28 cellular contexts compared by ENCODE assay signal in the genomic region with DNA sequence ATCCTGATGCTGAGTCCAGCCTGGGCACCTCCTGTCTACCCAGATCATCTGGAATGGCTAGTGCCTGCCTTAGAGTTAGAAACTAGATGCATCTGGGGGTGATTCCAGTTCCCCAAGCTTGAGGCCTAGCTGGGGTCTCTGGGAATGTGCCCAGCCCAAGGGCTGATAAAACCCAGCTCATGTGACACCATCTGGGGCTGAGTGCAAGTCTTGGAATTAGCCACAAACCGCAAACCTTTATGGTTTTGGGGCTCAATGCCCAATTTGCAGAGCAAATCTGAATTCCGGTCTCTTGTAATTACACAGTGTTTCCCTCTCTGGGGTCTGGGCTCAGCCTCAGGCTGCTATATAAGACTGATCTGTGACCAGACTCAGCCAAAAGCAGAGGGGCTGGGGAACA. TPM values are rescaled to one million over a fixed set of nuclear protein-coding genes. Genes with fewer than 3 reads are reported as not detected.
DNase-seq lines count a peak whose midpoint lies in the region; TF ChIP-seq lines count a peak whose summit lies in the region.
"Had no signal": no experiment of that assay in that cellular context is flagged by ENCODE, and none has a peak within 500 bp of the region (broad histone marks: within the 10 kb centered on the region; RNA-seq: fewer than 3 reads in every experiment).

A gene (plus strand): TSS at position 377 of the 400 bp plus-strand sequence. CDS start 1,884 bp downstream, outside the sequence.

- no peaks in the 10 kb centered on the region for H3K4me1 ChIP-seq in neuronal stem cell (ENCODE audit: control insufficient read depth in 2 of 2, insufficient read depth in 1 of 2, low read depth in 1 of 2, low read length in 2 of 2)
- H3K4me1 ChIP-seq in neural progenitor cell: no peaks in the 10 kb centered on the region
- H3K4me1 ChIP-seq in smooth muscle cell (ENCODE audit: low read depth): no peaks in the 10 kb centered on the region
- H3K4me1 ChIP-seq: heart left ventricle had no signal

- no CpG with 5 or more reads among the region's 2 CpGs for WGBS in neuronal stem cell (ENCODE audit: extremely low coverage in 2 of 2, insufficient read length in 2 of 2, insufficient replicate concordance in 1 of 2), 2 donors
- 98% methylated on average over 2 of the region's 2 CpGs for WGBS in smooth muscle cell (ENCODE audit: low lambda C conversion rate)

- H3K36me3 ChIP-seq in MG63 (no peaks in the 10 kb centered on the region), neuronal stem cell (replicated peaks in 1 of 2; ENCODE audit: control insufficient read depth in 2 of 2, insufficient read depth in 2 of 2, low read length in 2 of 2) (no peaks in the 10 kb centered on the region), neural progenitor cell (no peaks in the 10 kb centered on the region), smooth muscle cell (ENCODE audit: low read depth) (no peaks in the 10 kb centered on the region)
- H3K36me3 ChIP-seq: heart left ventricle, thoracic aorta had no signal

- H3K27ac ChIP-seq in neuronal stem cell (replicated peaks; ENCODE audit: low read length) (no peak within 1 kb of the TSS), neural progenitor cell (no peak within 1 kb of the TSS), smooth muscle cell (ENCODE audit: low read depth) (no peak within 1 kb of the TSS)
- H3K27ac ChIP-seq: heart left ventricle, thoracic aorta had no signal

- H3K79me1 ChIP-seq in neuronal stem cell (ENCODE audit: low read depth, low read length): no peaks in the 10 kb centered on the region

- no peak within 1 kb of the TSS for H3K4me2 ChIP-seq in neuronal stem cell (ENCODE audit: insufficient read depth, low read length, poor library complexity, severe bottlenecking)
- no peak within 1 kb of the TSS for H3K4me2 ChIP-seq in neural progenitor cell
- no peak within 1 kb of the TSS for H3K4me2 ChIP-seq in smooth muscle cell

- no peaks in the 10 kb centered on the region for H4K20me1 ChIP-seq in neural progenitor cell (ENCODE audit: low read depth)
- H4K20me1 ChIP-seq in smooth muscle cell (ENCODE audit: low read depth): no peaks in the 10 kb centered on the region

- H3K9me3 ChIP-seq in MG63 (no peaks in the 10 kb centered on the region), neuronal stem cell (replicated peaks in 1 of 2; ENCODE audit: control insufficient read depth in 2 of 2, insufficient read depth in 1 of 2, low read depth in 1 of 2, low read length in 2 of 2) (no peaks in the 10 kb centered on the region), neural progenitor cell (ENCODE audit: low read depth) (no peaks in the 10 kb centered on the region), smooth muscle cell (replicated peaks; ENCODE audit: low read depth) (no peaks in the 10 kb centered on the region)
- H3K9me3 ChIP-seq: heart left ventricle, thoracic aorta had no signal

- H3K4me3 ChIP-seq in MG63: no peak within 1 kb of the TSS
- H3K4me3 ChIP-seq in choroid plexus epithelial cell (ENCODE audit: low read depth, low read length): no peak within 1 kb of the TSS
- no peak within 1 kb of the TSS for H3K4me3 ChIP-seq in neuronal stem cell (ENCODE audit: low read length in 2 of 2)
- H3K4me3 ChIP-seq in neural progenitor cell: no peak within 1 kb of the TSS
- H3K4me3 ChIP-seq in smooth muscle cell: no peak within 1 kb of the TSS
- H3K4me3 ChIP-seq: heart left ventricle, thoracic aorta had no signal

- no peak within 1 kb of the TSS for H4K8ac ChIP-seq in neuronal stem cell (ENCODE audit: low read depth, low read length)

- H3F3A ChIP-seq in neural progenitor cell (ENCODE audit: low read depth): no peaks in the 10 kb centered on the region
- no peaks in the 10 kb centered on the region for H3F3A ChIP-seq in smooth muscle cell (ENCODE audit: low read depth)

- no peak within 1 kb of the TSS for H3K14ac ChIP-seq in neuronal stem cell (ENCODE audit: low read length)

- no peak for TF ChIP-seq CTCF in choroid plexus epithelial cell (conservative IDR thresholded peaks at IDR 0.05; ENCODE audit: low read depth, low read length)
- TF ChIP-seq CTCF in neural progenitor cell (IDR thresholded peaks at IDR 0.05): no peak
- TF ChIP-seq CTCF in smooth muscle cell (IDR thresholded peaks at IDR 0.05; ENCODE audit: borderline replicate concordance, insufficient read depth, poor library complexity, severe bottlenecking): no peak

- H3K79me2 ChIP-seq in neural progenitor cell (ENCODE audit: low read depth): no peaks in the 10 kb centered on the region
- H3K79me2 ChIP-seq in smooth muscle cell (ENCODE audit: low read depth): no peaks in the 10 kb centered on the region

- H2BK120ac ChIP-seq in neuronal stem cell (ENCODE audit: low read depth, low read length): no peak within 1 kb of the TSS

- H2AK5ac ChIP-seq in neuronal stem cell (ENCODE audit: low read depth, low read length): peak within 1 kb of the TSS; percentile 19

- peak; percentile 76 for DNase-seq in Daoy (ENCODE audit: low read depth)
- DNase-seq in MG63: peak; percentile 19
- DNase-seq in choroid plexus epithelial cell (ENCODE audit: low read depth): peak; percentile 7
- DNase-seq in neuronal stem cell (ENCODE audit: low spot score): no peak
- no peak for DNase-seq in iPS-NIHi7 (ENCODE audit: extremely low spot score)
- no peak for DNase-seq in activated CD4-positive, alpha-beta T cell treated with anti-CD3 and anti-CD28 coated beads, Interleukin-2, amount 10 ng/mL, durations not matched to agents 7 days and 5 days
- no peak for DNase-seq in neural progenitor cell (ENCODE audit: low spot score)
- DNase-seq in smooth muscle cell (lab: John Stamatoyannopoulos, UW; ENCODE audit: unreplicated experiment): no peak
- DNase-seq: ACHN; activated naive CD4-positive, alpha-beta T cell treated with Interleukin-2 at 50 U/mL for 16 hours; activated T-cell treated with anti-CD3 and anti-CD28 coated beads, Interleukin-2, amount 50 U/mL, for 4 hours; amniotic stem cell; heart left ventricle; left cardiac atrium; NCI-H1436; NCI-H510A; stimulated activated CD4-positive, alpha-beta T cell treated with anti-CD3 and anti-CD28 coated beads, Interleukin-4, amount 100 ng/mL, for 1 hour; T-helper 2 cell had no signal

- H3K36me3 Mint-ChIP-seq in activated CD4-positive, alpha-beta T cell treated with anti-CD3 and anti-CD28 coated beads, Interleukin-2, amount 10 ng/mL, durations not matched to agents 7 days and 5 days (ENCODE audit: low read depth): no peaks in the 10 kb centered on the region
- no peaks in the 10 kb centered on the region for H3K36me3 Mint-ChIP-seq in neural progenitor cell
- H3K36me3 Mint-ChIP-seq: CD14-positive monocyte; IgD-negative memory B cell; memory B cell; stimulated activated memory B cell treated with anti-CD40 and anti-IgM and Interleukin-4, amounts not matched to agents 10 μg/mL and 1 μg/mL and 100 μg/mL, for 72 hours had no signal

- H3K4ac ChIP-seq in neuronal stem cell (ENCODE audit: low read length): no peak within 1 kb of the TSS

- POLR2A ChIA-PET in activated CD4-positive, alpha-beta T cell treated with anti-CD3 and anti-CD28 coated beads, Interleukin-2, amount 10 ng/mL, durations not matched to agents 7 days and 5 days (lab: Charles Lee): no interaction called here

- H3K18ac ChIP-seq in neuronal stem cell (ENCODE audit: low read length): peak within 1 kb of the TSS; percentile 25

- H4K91ac ChIP-seq in neuronal stem cell (ENCODE audit: low read depth, low read length, poor library complexity): no peak within 1 kb of the TSS

- no peaks in the 10 kb centered on the region for H3K9me3 Mint-ChIP-seq in activated CD4-positive, alpha-beta T cell treated with anti-CD3 and anti-CD28 coated beads, Interleukin-2, amount 10 ng/mL, durations not matched to agents 7 days and 5 days
- H3K9me3 Mint-ChIP-seq in neural progenitor cell: no peaks in the 10 kb centered on the region
- H3K9me3 Mint-ChIP-seq: activated T-cell treated with anti-CD3 and anti-CD28 coated beads, Interleukin-2, amount 50 U/mL, for 4 hours; CD14-positive monocyte had no signal

- H3K9ac ChIP-seq in neuronal stem cell (ENCODE audit: low read depth, low read length, poor library complexity): no peak within 1 kb of the TSS
- H3K9ac ChIP-seq in neural progenitor cell: no peak within 1 kb of the TSS
- H3K9ac ChIP-seq in smooth muscle cell (ENCODE audit: low read depth): no peak within 1 kb of the TSS

- no peaks in the 10 kb centered on the region for H3K4me1 Mint-ChIP-seq in activated CD4-positive, alpha-beta T cell treated with anti-CD3 and anti-CD28 coated beads, Interleukin-2, amount 10 ng/mL, durations not matched to agents 7 days and 5 days
- H3K4me1 Mint-ChIP-seq in neural progenitor cell: no peaks in the 10 kb centered on the region
- H3K4me1 Mint-ChIP-seq: stimulated activated memory B cell treated with anti-CD40 and anti-IgM and Interleukin-4, amounts not matched to agents 10 μg/mL and 1 μg/mL and 100 μg/mL, for 72 hours had no signal

- no peak within 1 kb of the TSS for H3K4me3 Mint-ChIP-seq in activated CD4-positive, alpha-beta T cell treated with anti-CD3 and anti-CD28 coated beads, Interleukin-2, amount 10 ng/mL, durations not matched to agents 7 days and 5 days
- H3K4me3 Mint-ChIP-seq in neural progenitor cell: no peak within 1 kb of the TSS
- H3K4me3 Mint-ChIP-seq: activated T-cell treated with anti-CD3 and anti-CD28 coated beads, Interleukin-2, amount 50 U/mL, for 4 hours; CD14-positive monocyte; IgD-negative memory B cell; memory B cell; stimulated activated memory B cell treated with anti-CD40 and anti-IgM and Interleukin-4, amounts not matched to agents 10 μg/mL and 1 μg/mL and 100 μg/mL, for 72 hours had no signal

- H2BK15ac ChIP-seq in neuronal stem cell (ENCODE audit: low read length): no peak within 1 kb of the TSS

- no peak within 1 kb of the TSS for H2BK5ac ChIP-seq in neuronal stem cell (ENCODE audit: low read length)

- H3K27me3 ChIP-seq in MG63: no peaks in the 10 kb centered on the region; the same call in 1 of the 2 replicates
- H3K27me3 ChIP-seq in neuronal stem cell (ENCODE audit: control insufficient read depth in 3 of 3, insufficient read depth in 3 of 3, low read depth in 1 of 3, low read length in 3 of 3): no peaks in the 10 kb centered on the region
- no peaks in the 10 kb centered on the region for H3K27me3 ChIP-seq in neural progenitor cell
- no peaks in the 10 kb centered on the region for H3K27me3 ChIP-seq in smooth muscle cell (ENCODE audit: low read depth)

- H3K27ac Mint-ChIP-seq in activated CD4-positive, alpha-beta T cell treated with anti-CD3 and anti-CD28 coated beads, Interleukin-2, amount 10 ng/mL, durations not matched to agents 7 days and 5 days: no peak within 1 kb of the TSS
- no peak within 1 kb of the TSS for H3K27ac Mint-ChIP-seq in neural progenitor cell
- H3K27ac Mint-ChIP-seq: memory B cell; stimulated activated memory B cell treated with anti-CD40 and anti-IgM and Interleukin-4, amounts not matched to agents 10 μg/mL and 1 μg/mL and 100 μg/mL, for 72 hours had no signal

- H3K23ac ChIP-seq in neuronal stem cell (ENCODE audit: low read depth, low read length, poor library complexity): no peak within 1 kb of the TSS

- H3K27me3 Mint-ChIP-seq in activated CD4-positive, alpha-beta T cell treated with anti-CD3 and anti-CD28 coated beads, Interleukin-2, amount 10 ng/mL, durations not matched to agents 7 days and 5 days: no peaks in the 10 kb centered on the region
- H3K27me3 Mint-ChIP-seq in neural progenitor cell (ENCODE audit: insufficient read depth, low read depth): peaks cover 5% of the 10 kb centered on the region
- H3K27me3 Mint-ChIP-seq: IgD-negative memory B cell had no signal

- CTCF ChIA-PET in activated CD4-positive, alpha-beta T cell treated with anti-CD3 and anti-CD28 coated beads, Interleukin-2, amount 10 ng/mL, durations not matched to agents 7 days and 5 days (lab: Charles Lee): interaction anchor here (0.9 kb wide), 1 partner anchor 177 kb away, joined by 3 read pairs; no protein-coding TSS in a partner anchor

- H2AFZ ChIP-seq in neuronal stem cell (ENCODE audit: low read length) (no peak within 1 kb of the TSS), neural progenitor cell (replicated peaks) (no peak within 1 kb of the TSS), smooth muscle cell (ENCODE audit: low read depth) (no peak within 1 kb of the TSS)

- no peak within 1 kb of the TSS for H2BK12ac ChIP-seq in neuronal stem cell (ENCODE audit: low read length)

RNA-seq across cellular contexts. Expression of the gene that starts here (rescaled TPM):
- total RNA-seq in Daoy (2014; rRNA removed; shearing (Covaris generic)): not detected in 2 replicates
- total RNA-seq in MG63 (2014; rRNA removed; shearing (Covaris generic); ENCODE audit: low replicate concordance): not detected in 2 replicates
- polyA plus RNA-seq in neuronal stem cell (2013, experiment 1 of 2): not detected
- polyA plus RNA-seq in neuronal stem cell (2013, experiment 2 of 2): not detected
- total RNA-seq in activated CD4-positive, alpha-beta T cell treated with anti-CD3 and anti-CD28 coated beads, Interleukin-2, amount 10 ng/mL, durations not matched to agents 7 days and 5 days: not detected
- total RNA-seq in neural progenitor cell (ENCODE audit: low replicate concordance): not detected in 2 replicates
- total RNA-seq in smooth muscle cell: not detected in 2 replicates
- not detected in 2 replicates for polyA plus RNA-seq in smooth muscle cell
- total RNA-seq: activated CD8-positive, alpha-beta memory T cell treated with anti-CD3 and anti-CD28 coated beads for 36 hours; activated T-cell treated with anti-CD3 and anti-CD28 coated beads, Interleukin-2, amount 50 U/mL, for 4 hours; cardiac septum; dermis microvascular lymphatic vessel endothelial cell; heart left ventricle; left cardiac atrium; omental fat pad; renal cortical epithelial cell; thoracic aorta had no signal
- polyA plus RNA-seq: CD14-positive monocyte, heart left ventricle, IgD-negative memory B cell had no signal

Comparison
In these comparisons a context has a peak if more than half of its experiments do, and no peak if none do; other contexts are left out.
1. Peak in DNase-seq in Daoy; RNA of the gene not detected or under 1 TPM.
2. Peak in DNase-seq in MG63; RNA of the gene not detected or under 1 TPM.